In the genomic region with DNA sequence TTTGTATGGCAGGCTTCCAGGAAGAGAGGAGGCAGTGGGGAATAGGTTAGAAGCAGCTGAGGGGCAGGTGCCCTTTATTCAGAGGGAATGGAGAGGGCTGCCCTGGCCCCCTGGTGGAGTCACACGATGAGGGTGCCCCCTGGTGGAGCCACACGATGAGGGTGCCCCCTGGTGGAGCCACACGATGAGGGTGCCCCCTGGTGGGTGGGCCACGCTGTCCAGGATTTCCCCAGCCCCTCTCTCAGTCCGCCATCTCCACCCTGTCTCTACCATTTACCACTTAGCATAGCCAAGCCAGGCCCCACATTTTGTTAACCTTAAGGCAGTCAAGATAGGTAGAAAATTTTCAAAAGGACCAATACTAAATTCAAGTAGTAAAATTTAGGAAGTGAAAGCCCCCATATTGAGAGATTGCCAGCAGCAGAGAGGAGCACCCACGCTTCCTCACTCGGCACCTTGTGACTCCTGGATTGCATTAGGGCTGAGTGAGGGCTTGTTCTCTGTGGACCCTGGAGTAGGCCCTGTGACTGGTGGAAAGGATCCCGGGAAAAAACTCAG, we compare ENCODE assay signal across 8 cellular contexts. TPM values are rescaled to one million over a fixed set of nuclear protein-coding genes. Genes with fewer than 3 reads are reported as not detected.
DNase-seq lines count a peak whose midpoint lies in the region; ATAC-seq and TF ChIP-seq lines count a peak whose summit lies in the region.

No MANE protein-coding gene starts in this region.

- CTCF ChIA-PET in OCI-LY7 (lab: Charles Lee; ENCODE audit: unreplicated experiment), result interaction anchor here (0.6 kb wide), 1 partner anchor 99 kb away, joined by 3 read pairs; no protein-coding TSS in a partner anchor

- ATAC-seq in HG02642 (IDR thresholded peaks at IDR 0.05; ENCODE audit: poor library complexity, unreplicated experiment), result peak; percentile 82

- POLR2A ChIA-PET in OCI-LY7 (lab: Charles Lee), result no interaction called here

- no peaks in the 10 kb centered on the region for H3K4me1 ChIP-seq in OCI-LY7 (ENCODE audit: insufficient read depth, low read length, poor library complexity, severe bottlenecking)

- H2AFZ ChIP-seq in OCI-LY7 (ENCODE audit: low read length), result no peak overlapping the region

- TF ChIP-seq CTCF in OCI-LY7 (conservative IDR thresholded peaks at IDR 0.05; ENCODE audit: low read length), result peak; percentile 99

- H4K20me1 ChIP-seq in OCI-LY7 (ENCODE audit: insufficient read depth, low read length), result no peaks in the 10 kb centered on the region

- H3K27ac ChIP-seq in OCI-LY7 (ENCODE audit: low read depth, low read length, poor library complexity, severe bottlenecking) (no peak overlapping the region), caudate nucleus (ENCODE audit: low read depth, low read length) (no peak overlapping the region)

- intact Hi-C loops in OCI-LY7 (cut with micrococcal nuclease; ENCODE audit: unreplicated experiment), result loop anchor here (1.0 to 5.0 kb wide), 5 partner anchors 143 to 340 kb away; partner anchors contain the start of gene ATAD2B

- DNase-seq in NCI-H1694 (lab: John Stamatoyannopoulos, UW) (peak; percentile 34), NCI-H1694 treated with DMSO at 0.1 percent for 48 hours (lab: John Stamatoyannopoulos, UW) (no peak), OCI-LY7 (ENCODE audit: low spot score) (peak; percentile 67), iPS-NIHi7 (ENCODE audit: extremely low spot score) (peak; percentile 75), caudate nucleus (lab: John Stamatoyannopoulos, UW) (no peak)
- peak; percentile 39 for DNase-seq in activated naive CD4-positive, alpha-beta T cell treated with Interleukin-2 at 50 U/mL for 16 hours
- peak; percentile 12 for DNase-seq in stimulated activated CD8-positive, alpha-beta memory T cell treated with anti-CD3 and anti-CD28 coated beads, Interleukin-7, amount 100 ng/mL, for 24 hours (ENCODE audit: low read depth)

- peaks cover 6% of the 10 kb centered on the region; the same call in 1 of the 2 replicates for H3K9me3 ChIP-seq in OCI-LY7 (ENCODE audit: low read length)

- H3K36me3 ChIP-seq in OCI-LY7 (ENCODE audit: insufficient read depth, low read length), result no peaks in the 10 kb centered on the region

- no TSS peak for BruUV-seq in OCI-LY7 (replicated peaks; lab: Mats Ljungman, UMichigan)

- H3K9me2 ChIP-seq in OCI-LY7 (ENCODE audit: insufficient read depth, low read length), result no peaks in the 10 kb centered on the region

- no peaks in the 10 kb centered on the region for H3K79me2 ChIP-seq in OCI-LY7 (ENCODE audit: insufficient read depth, low read depth, low read length)

- H3K4me2 ChIP-seq in OCI-LY7 (ENCODE audit: low read length), result no peak overlapping the region; the same call in 1 of the 2 replicates

- H3K4me3 ChIP-seq in OCI-LY7 (ENCODE audit: low read depth, low read length, poor library complexity, severe bottlenecking), result no peak overlapping the region

RNA-seq across cellular contexts. Expression of gene FAM228A, which starts 10.4 kb away (rescaled TPM):
- total RNA-seq in OCI-LY7 (2014; rRNA removed; shearing (Covaris generic)), result 0.25 and 0.49 TPM in 2 replicates
- total RNA-seq in OCI-LY7 (2022), result 0.31 and 0.46 TPM in 2 replicates

RNA-seq across cellular contexts. Expression of gene FAM228B, which starts 41.2 kb away (rescaled TPM):
- 3.8 and 5.5 TPM in 2 replicates for total RNA-seq in OCI-LY7 (2014; rRNA removed; shearing (Covaris generic))
- 9.6 and 14.1 TPM in 2 replicates for total RNA-seq in OCI-LY7 (2022)

RNA-seq across cellular contexts. Expression of gene PFN4, which starts 41.4 kb away (rescaled TPM):
- total RNA-seq in OCI-LY7 (2014; rRNA removed; shearing (Covaris generic)), result not detected in 2 replicates
- not detected in 2 replicates for total RNA-seq in OCI-LY7 (2022)

Comparison
In these comparisons a context has a peak if more than half of its experiments do, and no peak if none do; other contexts are left out.
1. DNase-seq: peak in NCI-H1694 (single experiment), OCI-LY7 (single experiment), activated naive CD4-positive, alpha-beta T cell treated with Interleukin-2 at 50 U/mL for 16 hours (single experiment), iPS-NIHi7 (single experiment) and stimulated activated CD8-positive, alpha-beta memory T cell treated with anti-CD3 and anti-CD28 coated beads, Interleukin-7, amount 100 ng/mL, for 24 hours (single experiment); none in NCI-H1694 treated with DMSO at 0.1 percent for 48 hours (single experiment) and caudate nucleus (0 of 61).